ENCODE assay signal across 1 cellular context in genomic region chr17:44928950-44929720, GRCh38.
TF ChIP-seq lines count a peak whose summit lies in the region.

No MANE protein-coding gene starts in this region.

TF ChIP-seq in K562, 482 proteins besides CTCF, POLR2A, EP300 and RAD21 (continued from another document):
- no peak for TF ChIP-seq JUN (IDR thresholded peaks at IDR 0.05; ENCODE audit: borderline replicate concordance, low read depth, low read length)
- TF ChIP-seq JUN (CRISPR knock-in tag; IDR thresholded peaks at IDR 0.05; ENCODE audit: borderline replicate concordance): no peak
- TF ChIP-seq THRB (CRISPR knock-in tag; conservative IDR thresholded peaks at IDR 0.05): no peak
TF ChIP-seq in K562: peak in this region for 1.
